ENCODE assay signal across 1 cellular context in genomic region chr2:226355600-226355999, GRCh38.
TF ChIP-seq lines count a peak whose summit lies in the region.

No MANE protein-coding gene starts in this region.

TF ChIP-seq in HEK293, 187 proteins besides CTCF, POLR2A, EP300 and RAD21:
- TF ChIP-seq PRDM1 (tag by site-specific recombination; IDR thresholded peaks at IDR 0.05) (peak; percentile 50), ZNF112 (tag by site-specific recombination; IDR thresholded peaks at IDR 0.05) (no peak), ZNF555 (tag by site-specific recombination; conservative IDR thresholded peaks at IDR 0.05) (no peak), ZNF843 (tag by site-specific recombination; IDR thresholded peaks at IDR 0.05) (no peak), ZNF121 (tag by site-specific recombination; IDR thresholded peaks at IDR 0.05) (no peak), ZNF280C (tag by site-specific recombination; IDR thresholded peaks at IDR 0.05) (no peak), ZNF76 (tag by site-specific recombination; IDR thresholded peaks at IDR 0.05; ENCODE audit: borderline replicate concordance, low read depth) (no peak)
